Comparison of ENCODE assay signal across 8 cellular contexts in the genomic region with DNA sequence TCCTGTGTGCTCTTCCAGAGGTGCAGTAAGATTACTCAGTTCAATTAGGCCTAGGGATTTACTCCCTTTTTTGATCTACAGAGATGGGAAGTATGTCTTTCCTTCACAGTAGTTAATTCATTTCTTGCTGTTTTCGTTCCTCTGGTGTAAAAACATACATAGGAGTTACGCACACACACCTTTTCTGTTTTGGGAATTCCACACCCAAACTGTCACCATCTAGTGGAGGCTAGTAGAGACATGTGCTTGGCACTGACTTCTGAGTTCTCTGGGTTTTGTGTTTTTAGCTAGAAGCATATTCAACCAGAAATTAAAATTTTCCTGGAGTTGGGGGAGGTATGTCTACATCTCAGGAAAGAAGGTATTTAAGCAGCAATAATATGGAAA.
DNase-seq lines count a peak whose midpoint lies in the region; ATAC-seq and TF ChIP-seq lines count a peak whose summit lies in the region.

No MANE protein-coding gene starts in this region.

- H3K4me3 ChIP-seq in endocrine pancreas (ENCODE audit: control insufficient read depth, insufficient read depth, low read length) (peak overlapping the region; percentile 89), neutrophil (ENCODE audit: low read depth in 1 of 2, low read length in 1 of 2) (peak overlapping the region; percentile 84 to 96)

- H3K27ac ChIP-seq in neutrophil: peak overlapping the region; percentile 98

- TF ChIP-seq CTCF in GM12873 (IDR thresholded peaks at IDR 0.05; ENCODE audit: insufficient read depth, low read depth, low read length, missing control alignments) (peak; percentile 29), neutrophil (IDR thresholded peaks at IDR 0.05) (no peak)

- DNase-seq in NCI-H2171 treated with DMSO at 0.1 percent for 48 hours (lab: John Stamatoyannopoulos, UW) (peak; percentile 58), NCI-H2196 treated with DMSO at 0.1 percent for 48 hours (lab: John Stamatoyannopoulos, UW; ENCODE audit: unreplicated experiment) (no peak), T-helper 9 cell (no peak)

- H3K36me3 ChIP-seq in endocrine pancreas (ENCODE audit: control insufficient read depth, insufficient read depth, low read length) (no peaks in the 10 kb centered on the region), neutrophil (no peaks in the 10 kb centered on the region)

- H3K9ac ChIP-seq in endocrine pancreas (ENCODE audit: control insufficient read depth, insufficient read depth, low read length): peak overlapping the region; percentile 65

- ATAC-seq in GM21360 (IDR thresholded peaks at IDR 0.05; ENCODE audit: unreplicated experiment) (no peak), HG03108 (IDR thresholded peaks at IDR 0.05; ENCODE audit: unreplicated experiment) (no peak)

- H3K9me3 ChIP-seq in endocrine pancreas (ENCODE audit: control insufficient read depth, low read length) (no peaks in the 10 kb centered on the region), neutrophil (no peaks in the 10 kb centered on the region)

- H3K27me3 ChIP-seq in endocrine pancreas (ENCODE audit: control insufficient read depth, insufficient read depth, low read length) (no peaks in the 10 kb centered on the region), neutrophil (no peaks in the 10 kb centered on the region)

- H3K4me1 ChIP-seq in endocrine pancreas (ENCODE audit: control insufficient read depth, insufficient read depth, low read length): peaks cover 23% of the 10 kb centered on the region
- peaks cover 58 to 66% of the 10 kb centered on the region in 2 experiments for H3K4me1 ChIP-seq in neutrophil (ENCODE audit: control insufficient read depth in 1 of 2, insufficient read depth in 1 of 2, low read depth in 1 of 2, low read length in 1 of 2)
